12 cellular contexts compared by ENCODE assay signal in genomic region chr1:226692067-226692792, GRCh38. TPM values are rescaled to one million over a fixed set of nuclear protein-coding genes. Genes with fewer than 3 reads are reported as not detected.
DNase-seq lines count a peak whose midpoint lies in the region; ATAC-seq and TF ChIP-seq lines count a peak whose summit lies in the region.
"Had no signal": no experiment of that assay in that cellular context is flagged by ENCODE, and none has a peak within 500 bp of the region (broad histone marks: within the 10 kb centered on the region; RNA-seq: fewer than 3 reads in every experiment).

No MANE protein-coding gene starts in this region.

- no peak overlapping the region for H3K4me3 Mint-ChIP-seq in central memory CD8-positive, alpha-beta T cell
- H3K4me3 Mint-ChIP-seq in neural crest cell: no peak overlapping the region
- H3K4me3 Mint-ChIP-seq: CD14-positive monocyte had no signal

- intact Hi-C loops in aorta (cut with DNase I): loop anchor here in 1 of 2 donors (5.0 kb wide), 1 partner anchor 40 kb away; no protein-coding TSS in a partner anchor

- no peak overlapping the region for H3K27ac ChIP-seq in BLaER1
- no peak overlapping the region for H3K27ac ChIP-seq in Karpas-422 (ENCODE audit: low read length)
- peak overlapping the region in 1 of 2 donors; percentile 24 for H3K27ac ChIP-seq in aorta (ENCODE audit: low read depth in 1 of 2, low read length in 2 of 2)

- H4K20me1 ChIP-seq in BLaER1: peaks cover 88% of the 10 kb centered on the region
- peaks cover 10% of the 10 kb centered on the region; the same call in 1 of the 2 replicates for H4K20me1 ChIP-seq in Karpas-422 (ENCODE audit: insufficient read depth, low read depth, low read length)

- H3K4me1 ChIP-seq in BLaER1: peaks cover 80% of the 10 kb centered on the region
- peaks cover 100% of the 10 kb centered on the region for H3K4me1 ChIP-seq in Karpas-422 (ENCODE audit: low read length)
- H3K4me1 ChIP-seq in aorta (ENCODE audit: control insufficient read depth in 1 of 2, insufficient read depth in 2 of 2, low read length in 2 of 2): peaks cover 4 to 13% of the 10 kb centered on the region in 2 donors
- H3K4me1 ChIP-seq: HAP-1 had no signal

- no peaks in the 10 kb centered on the region for H3K27me3 Mint-ChIP-seq in central memory CD8-positive, alpha-beta T cell
- H3K27me3 Mint-ChIP-seq in neural crest cell (ENCODE audit: low read depth): no peaks in the 10 kb centered on the region

- DNase-seq in Karpas-422 (no peak), neural crest cell (ENCODE audit: low read depth, low spot score) (no peak), 8988T (no peak), aorta (no peak)
- DNase-seq in central memory CD8-positive, alpha-beta T cell (ENCODE audit: low spot score in 2 of 2): no peak
- DNase-seq: activated gamma-delta T cell, MV-4-11 had no signal

- H3K9ac ChIP-seq in BLaER1 (no peak overlapping the region), Karpas-422 (ENCODE audit: low read length) (peak overlapping the region; percentile 74)

- peak overlapping the region; percentile 88 for H3K27ac Mint-ChIP-seq in central memory CD8-positive, alpha-beta T cell (ENCODE audit: low read depth)
- peak overlapping the region; percentile 52 for H3K27ac Mint-ChIP-seq in neural crest cell (ENCODE audit: unreplicated experiment)

- H3K4me1 Mint-ChIP-seq in central memory CD8-positive, alpha-beta T cell: peaks cover 84% of the 10 kb centered on the region
- H3K4me1 Mint-ChIP-seq in neural crest cell: peaks cover 9% of the 10 kb centered on the region

- H3K36me3 Mint-ChIP-seq in central memory CD8-positive, alpha-beta T cell (ENCODE audit: insufficient read depth): peaks cover 42% of the 10 kb centered on the region
- no peaks in the 10 kb centered on the region for H3K36me3 Mint-ChIP-seq in neural crest cell (ENCODE audit: low read depth)

- peak overlapping the region; percentile 48; the same call in 1 of the 2 replicates for H3K4me2 ChIP-seq in BLaER1
- peak overlapping the region; percentile 76 for H3K4me2 ChIP-seq in Karpas-422 (ENCODE audit: low read depth, low read length, poor library complexity, severe bottlenecking)

- H3K36me3 ChIP-seq in BLaER1 (peaks cover 46% of the 10 kb centered on the region), Karpas-422 (ENCODE audit: insufficient read depth, low read length) (peaks cover 34% of the 10 kb centered on the region), aorta (ENCODE audit: control insufficient read depth in 1 of 2, insufficient read depth in 2 of 2, low read length in 1 of 2) (no peaks in the 10 kb centered on the region)
- H3K36me3 ChIP-seq: HAP-1 had no signal

- no peak for TF ChIP-seq CTCF in neural crest cell (conservative IDR thresholded peaks at IDR 0.05)

- no peaks in the 10 kb centered on the region for H3K9me2 ChIP-seq in Karpas-422 (replicated peaks; ENCODE audit: insufficient read depth, low read length)

- H3K9me3 Mint-ChIP-seq in central memory CD8-positive, alpha-beta T cell: no peaks in the 10 kb centered on the region
- H3K9me3 Mint-ChIP-seq in neural crest cell: no peaks in the 10 kb centered on the region

- H3K9me3 ChIP-seq in BLaER1 (no peaks in the 10 kb centered on the region), Karpas-422 (ENCODE audit: low read length) (no peaks in the 10 kb centered on the region), aorta (ENCODE audit: control insufficient read depth, low read length) (no peaks in the 10 kb centered on the region)
- H3K9me3 ChIP-seq: HAP-1 had no signal

- WGBS in aorta, 2 donors: 44 to 52% methylated on average over 4 of the region's 4 CpGs

- H3K4me3 ChIP-seq in BLaER1: no peak overlapping the region
- peak overlapping the region; percentile 39; the same call in 1 of the 2 replicates for H3K4me3 ChIP-seq in Karpas-422 (ENCODE audit: low read length)
- H3K4me3 ChIP-seq in aorta (ENCODE audit: low read length in 2 of 2): no peak overlapping the region
- H3K4me3 ChIP-seq: HAP-1 had no signal

- H3K27me3 ChIP-seq in BLaER1 (no peaks in the 10 kb centered on the region), Karpas-422 (ENCODE audit: low read length) (no peaks in the 10 kb centered on the region), aorta (ENCODE audit: control insufficient read depth in 1 of 2, insufficient read depth in 2 of 2, low read length in 1 of 2) (no peaks in the 10 kb centered on the region)

- ATAC-seq in central memory CD8-positive, alpha-beta T cell (replicated peaks; ENCODE audit: extremely low read depth, poor library complexity, severe bottlenecking): no peak
- no peak for ATAC-seq in aorta (ENCODE audit: low FRiP score)
- ATAC-seq in GM19023 (IDR thresholded peaks at IDR 0.05; ENCODE audit: unreplicated experiment): no peak
- no peak for ATAC-seq in GM21528 (IDR thresholded peaks at IDR 0.05; ENCODE audit: low FRiP score, unreplicated experiment)

- H3K79me2 ChIP-seq in Karpas-422 (ENCODE audit: low read length): peaks cover 87% of the 10 kb centered on the region

- no peak overlapping the region for H2AFZ ChIP-seq in Karpas-422 (ENCODE audit: low read length)

RNA-seq across cellular contexts. Expression of gene ITPKB, which starts 46.9 kb away (rescaled TPM):
- total RNA-seq in Karpas-422 (2014; rRNA removed; shearing (Covaris generic); ENCODE audit: low replicate concordance): 79.0 and 132 TPM in 2 replicates
- total RNA-seq in neural crest cell: 12.7 and 13.7 TPM in 2 replicates
- total RNA-seq in aorta: 10 to 100 TPM; 16.8 to 31.8 TPM
- polyA plus RNA-seq in aorta: 1 to 10 TPM; 2.1 to 6.6 TPM
